8 cellular contexts compared by ENCODE assay signal in genomic region chr1:151311589-151312331, GRCh38. TPM values are rescaled to one million over a fixed set of nuclear protein-coding genes. Genes with fewer than 3 reads are reported as not detected.
DNase-seq lines count a peak whose midpoint lies in the region; ATAC-seq, FAIRE-seq and TF ChIP-seq lines count a peak whose summit lies in the region.

No MANE protein-coding gene starts in this region.

- peaks cover 65% of the 10 kb centered on the region for H3K79me2 ChIP-seq in PC-3 (ENCODE audit: low read length)

- H3K4me1 ChIP-seq in CD4-positive, CD25-positive, alpha-beta regulatory T cell (ENCODE audit: control insufficient read depth, insufficient read depth, low read length, poor library complexity, severe bottlenecking): peaks cover 17% of the 10 kb centered on the region
- H3K4me1 ChIP-seq in PC-3 (ENCODE audit: insufficient read depth, low read length) (peaks cover 51% of the 10 kb centered on the region), upper lobe of right lung (peaks cover 36% of the 10 kb centered on the region)

- peaks cover 76% of the 10 kb centered on the region for H3K36me3 ChIP-seq in CD4-positive, CD25-positive, alpha-beta regulatory T cell (ENCODE audit: control insufficient read depth, insufficient read depth, low read length)
- peaks cover 58% of the 10 kb centered on the region for H3K36me3 ChIP-seq in PC-3 (ENCODE audit: low read depth, low read length)
- H3K36me3 ChIP-seq in upper lobe of right lung: peaks cover 97% of the 10 kb centered on the region

- POLR2A ChIA-PET in PC-3 (lab: Charles Lee; ENCODE audit: unreplicated experiment): interaction anchor here (0.6 to 0.9 kb wide), 3 partner anchors 14 to 57 kb away, joined by 5 to 27 read pairs (median 7); partner anchors contain the start of genes PI4KB and PSMD4

- peak; percentile 100 for ATAC-seq in CD4-positive, CD25-positive, alpha-beta regulatory T cell (ENCODE audit: low read depth in 2 of 2)
- ATAC-seq in PC-3 (peak; percentile 94), upper lobe of right lung (peak; percentile 94)

- H3K9ac ChIP-seq in PC-3 (ENCODE audit: low read length): peak overlapping the region; percentile 68

- peaks cover 11 to 52% (median 37%) of the 10 kb centered on the region in 4 donors for H3K4me1 Mint-ChIP-seq in CD4-positive, CD25-positive, alpha-beta regulatory T cell

- peak overlapping the region; percentile 10 for H3K4me3 ChIP-seq in CD4-positive, CD25-positive, alpha-beta regulatory T cell (ENCODE audit: low read depth, low read length)
- H3K4me3 ChIP-seq in PC-3 (ENCODE audit: low read length) (peak overlapping the region; percentile 39), foreskin fibroblast (ENCODE audit: low read depth in 1 of 2, low read length in 2 of 2) (peak overlapping the region in 1 of 2 donors; percentile 6), upper lobe of right lung (no peak overlapping the region)

- peak overlapping the region; percentile 74 for H3K4me2 ChIP-seq in PC-3 (ENCODE audit: low read length)

- FAIRE-seq in GM19239 (lab: Jason Lieb, UNC): no peak

- no peaks in the 10 kb centered on the region for H3K9me3 ChIP-seq in CD4-positive, CD25-positive, alpha-beta regulatory T cell (ENCODE audit: control insufficient read depth in 2 of 2, low read length in 2 of 2)
- no peaks in the 10 kb centered on the region for H3K9me3 ChIP-seq in PC-3 (ENCODE audit: low read length)
- H3K9me3 ChIP-seq in upper lobe of right lung: no peaks in the 10 kb centered on the region

- no peak overlapping the region for H2AFZ ChIP-seq in PC-3 (ENCODE audit: low read length)

- TSS peak; percentile 97 for BruUV-seq in PC-3 (replicated peaks; lab: Mats Ljungman, UMichigan)

- H3K27ac ChIP-seq in CD4-positive, CD25-positive, alpha-beta regulatory T cell (ENCODE audit: insufficient read depth, low read length, poor library complexity, severe bottlenecking): no peak overlapping the region
- H3K27ac ChIP-seq in PC-3 (ENCODE audit: low read length): peak overlapping the region; percentile 91
- H3K27ac ChIP-seq in upper lobe of right lung: peak overlapping the region; percentile 45

- CTCF ChIA-PET in PC-3 (lab: Charles Lee): interaction anchor here (0.6 to 1.9 kb wide), 5 partner anchors 11 to 87 kb away, joined by 3 to 17 read pairs (median 4); no protein-coding TSS in a partner anchor

- no peaks in the 10 kb centered on the region for H3K9me2 ChIP-seq in PC-3 (replicated peaks; ENCODE audit: low read length)

- H3K27me3 ChIP-seq in CD4-positive, CD25-positive, alpha-beta regulatory T cell (ENCODE audit: control insufficient read depth, insufficient read depth, low read length): no peaks in the 10 kb centered on the region
- no peaks in the 10 kb centered on the region for H3K27me3 ChIP-seq in PC-3 (ENCODE audit: low read length)
- no peaks in the 10 kb centered on the region for H3K27me3 ChIP-seq in upper lobe of right lung

- DNase-seq in CD4-positive, CD25-positive, alpha-beta regulatory T cell: peak in 2 of 3 donors; percentile 18 to 64
- peak; percentile 100 for DNase-seq in PC-3
- DNase-seq in activated T-helper 9 cell treated with anti-CD3 and anti-CD28 coated beads, Interleukin-2, amount 50 U/mL, for 16 hours (ENCODE audit: low read depth): peak; percentile 69
- DNase-seq in foreskin fibroblast: peak; percentile 99
- DNase-seq in pulmonary artery endothelial cell (ENCODE audit: low read depth, low spot score): peak; percentile 81
- no peak for DNase-seq in upper lobe of right lung
- DNase-seq in GM19239 (ENCODE audit: insufficient read length, low spot score): no peak
- no peak for DNase-seq in cortex of kidney (lab: John Stamatoyannopoulos, UW)

- no peak for TF ChIP-seq CTCF in PC-3 (conservative IDR thresholded peaks at IDR 0.05; ENCODE audit: low read depth, low read length)
- no peak for TF ChIP-seq CTCF in foreskin fibroblast (IDR thresholded peaks at IDR 0.05; ENCODE audit: low read depth, low read length)
- TF ChIP-seq CTCF in upper lobe of right lung (IDR thresholded peaks at IDR 0.05): no peak

- peak overlapping the region; percentile 70 to 93 (median 77) for H3K27ac Mint-ChIP-seq in CD4-positive, CD25-positive, alpha-beta regulatory T cell

- H3K4me3 Mint-ChIP-seq in CD4-positive, CD25-positive, alpha-beta regulatory T cell: peak overlapping the region in 2 of 4 donors; percentile 12 to 52

- H3K27me3 Mint-ChIP-seq in CD4-positive, CD25-positive, alpha-beta regulatory T cell: no peaks in the 10 kb centered on the region

- H3K9me3 Mint-ChIP-seq in CD4-positive, CD25-positive, alpha-beta regulatory T cell: no peaks in the 10 kb centered on the region

- H4K20me1 ChIP-seq in PC-3 (ENCODE audit: low read length): peaks cover 16% of the 10 kb centered on the region

- peaks cover 51% of the 10 kb centered on the region for H3K36me3 Mint-ChIP-seq in CD4-positive, CD25-positive, alpha-beta regulatory T cell

- intact Hi-C loops in PC-3 (cut with micrococcal nuclease) (loop anchor here (1.0 kb wide), 2 partner anchors 16 to 29 kb away; partner anchors contain the start of genes PI4KB and ZNF687), upper lobe of right lung (cut with DNase I) (no loop called here)

- H3F3A ChIP-seq in PC-3 (ENCODE audit: low read length, unreplicated experiment): peaks cover 17% of the 10 kb centered on the region

RNA-seq across cellular contexts. Expression of gene PI4KB, which starts 15.5 kb away (rescaled TPM):
- 73.5 TPM for total RNA-seq in CD4-positive, CD25-positive, alpha-beta regulatory T cell
- 10 to 100 TPM; 48.4 to 57.4 (median 53.3) TPM for polyA plus RNA-seq in CD4-positive, CD25-positive, alpha-beta regulatory T cell
- total RNA-seq in PC-3 (2014; rRNA removed) (75.6 and 99.5 TPM in 2 replicates), pulmonary artery endothelial cell (39.4 and 50.7 TPM in 2 replicates), upper lobe of right lung (65.0 TPM)

RNA-seq across cellular contexts. Expression of gene ZNF687, which starts 29.7 kb away (rescaled TPM):
- 31.9 TPM for total RNA-seq in CD4-positive, CD25-positive, alpha-beta regulatory T cell
- polyA plus RNA-seq in CD4-positive, CD25-positive, alpha-beta regulatory T cell: 1 to 10 TPM in 3 of 4 donors, under 1 TPM in 1; 0.46 to 1.9 (median 1.4) TPM
- 24.6 and 30.3 TPM in 2 replicates for total RNA-seq in PC-3 (2014; rRNA removed)
- 6.2 and 6.9 TPM in 2 replicates for total RNA-seq in pulmonary artery endothelial cell
- total RNA-seq in upper lobe of right lung: 22.5 TPM

RNA-seq across cellular contexts. Expression of gene RFX5, which starts 35.3 kb away (rescaled TPM):
- 105 TPM for total RNA-seq in CD4-positive, CD25-positive, alpha-beta regulatory T cell
- polyA plus RNA-seq in CD4-positive, CD25-positive, alpha-beta regulatory T cell: 10 to 100 TPM; 28.8 to 35.9 (median 35.2) TPM
- total RNA-seq in PC-3 (2014; rRNA removed) (34.1 and 41.0 TPM in 2 replicates), pulmonary artery endothelial cell (51.0 and 68.5 TPM in 2 replicates), upper lobe of right lung (45.8 TPM)

RNA-seq across cellular contexts. Expression of gene PSMD4, which starts 57.2 kb away (rescaled TPM):
- total RNA-seq in CD4-positive, CD25-positive, alpha-beta regulatory T cell: 91.6 TPM
- 100 to 1,000 TPM; 242 to 392 (median 297) TPM for polyA plus RNA-seq in CD4-positive, CD25-positive, alpha-beta regulatory T cell
- total RNA-seq in PC-3 (2014; rRNA removed) (404 and 469 TPM in 2 replicates), pulmonary artery endothelial cell (263 and 288 TPM in 2 replicates), upper lobe of right lung (112 TPM)

Comparison
In these comparisons a context has a peak if more than half of its experiments do, and no peak if none do; other contexts are left out.
1. DNase-seq: peak in CD4-positive, CD25-positive, alpha-beta regulatory T cell (2 of 3), PC-3 (single experiment), activated T-helper 9 cell treated with anti-CD3 and anti-CD28 coated beads, Interleukin-2, amount 50 U/mL, for 16 hours (single experiment), foreskin fibroblast (2 of 2) and pulmonary artery endothelial cell (single experiment); none in upper lobe of right lung (single experiment), GM19239 (single experiment) and cortex of kidney (single experiment).
2. Peak in every context shown above with its lines, with median percentiles within 50 percentile points of each other: ATAC-seq.